ENCODE assay signal across 13 cellular contexts in the genomic region with DNA sequence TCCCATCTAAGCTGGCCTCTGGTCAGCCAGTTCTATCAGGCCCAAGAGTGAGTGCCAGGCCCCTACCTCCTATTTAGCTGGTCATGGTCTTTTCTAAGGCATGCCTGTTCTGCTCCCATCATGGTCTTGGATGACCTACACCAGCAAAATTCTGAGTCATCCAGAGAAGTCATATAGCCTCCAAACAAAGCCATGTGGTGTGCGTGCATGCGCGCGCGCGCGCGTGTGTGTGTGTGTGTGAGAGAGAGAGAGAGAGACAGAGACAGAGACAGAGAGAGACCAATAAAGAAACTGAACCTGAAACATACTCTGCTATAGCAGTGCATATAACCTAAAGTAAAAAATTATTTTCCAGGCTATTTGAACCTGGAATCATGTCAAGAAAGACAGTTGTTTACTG.
DNase-seq lines count a peak whose midpoint lies in the region; ATAC-seq and TF ChIP-seq lines count a peak whose summit lies in the region.
"Had no signal": no experiment of that assay in that cellular context is flagged by ENCODE, and none has a peak within 500 bp of the region (broad histone marks: within the 10 kb centered on the region; RNA-seq: fewer than 3 reads in every experiment).

No MANE protein-coding gene starts in this region.

- 0 out of 2 replicates have a peak, but pooled peaks cover 3% of the 10 kb centered on the region for H3K27me3 ChIP-seq in MG63
- no peaks in the 10 kb centered on the region for H3K27me3 ChIP-seq in dorsolateral prefrontal cortex

- TF ChIP-seq CTCF in fibroblast of mammary gland (conservative IDR thresholded peaks at IDR 0.05; ENCODE audit: control insufficient read depth, insufficient read depth, low read depth, low read length) (no peak), dorsolateral prefrontal cortex (IDR thresholded peaks at IDR 0.05 in 54 of 56, conservative IDR thresholded peaks at IDR 0.05 in 2 of 56; ENCODE audit: low read depth in 1 of 56, partially characterized antibody in 56 of 56) (no peak)

- no peaks in the 10 kb centered on the region for H3K9me3 Mint-ChIP-seq in stimulated activated memory B cell treated with anti-CD40 and anti-IgM and Interleukin-4, amounts not matched to agents 10 μg/mL and 1 μg/mL and 100 μg/mL, for 72 hours

- no peak overlapping the region for H3K4me3 ChIP-seq in MG63
- H3K4me3 ChIP-seq in fibroblast of mammary gland (ENCODE audit: control insufficient read depth, low read depth, low read length): no peak overlapping the region
- H3K4me3 ChIP-seq in dorsolateral prefrontal cortex: no peak overlapping the region

- H3K36me3 Mint-ChIP-seq in stimulated activated memory B cell treated with anti-CD40 and anti-IgM and Interleukin-4, amounts not matched to agents 10 μg/mL and 1 μg/mL and 100 μg/mL, for 72 hours: no peaks in the 10 kb centered on the region
- H3K36me3 Mint-ChIP-seq: CD4-positive, alpha-beta memory T cell had no signal

- H3K4me1 Mint-ChIP-seq in stimulated activated memory B cell treated with anti-CD40 and anti-IgM and Interleukin-4, amounts not matched to agents 10 μg/mL and 1 μg/mL and 100 μg/mL, for 72 hours: no peaks in the 10 kb centered on the region
- H3K4me1 Mint-ChIP-seq: CD4-positive, alpha-beta memory T cell had no signal

- peak; percentile 6 for ATAC-seq in stimulated activated memory B cell treated with anti-CD40 and anti-IgM and Interleukin-4, amounts not matched to agents 10 μg/mL and 1 μg/mL and 100 μg/mL, for 72 hours
- no peak for ATAC-seq in Right ventricle myocardium superior (ENCODE audit: poor library complexity)

- H3K27ac ChIP-seq in dorsolateral prefrontal cortex: peak overlapping the region in 24 of 59 donors; percentile 8 to 76 (median 48)

- no peak overlapping the region for H3K4me3 Mint-ChIP-seq in stimulated activated memory B cell treated with anti-CD40 and anti-IgM and Interleukin-4, amounts not matched to agents 10 μg/mL and 1 μg/mL and 100 μg/mL, for 72 hours
- H3K4me3 Mint-ChIP-seq: CD4-positive, alpha-beta memory T cell had no signal

- DNase-seq in MG63: peak; percentile 9
- peak; percentile 55 for DNase-seq in fibroblast of mammary gland (ENCODE audit: low read depth)
- no peak for DNase-seq in dorsolateral prefrontal cortex
- DNase-seq in Right ventricle myocardium superior: no peak
- no peak for DNase-seq in NCI-H1417 (lab: John Stamatoyannopoulos, UW)
- DNase-seq: Calu3; CD4-positive, alpha-beta memory T cell; COR-L47; DMS53; GF-D8; H7; HCEC 1CT had no signal

- H3K9me3 ChIP-seq in MG63: peaks cover 3% of the 10 kb centered on the region; the same call in 1 of the 2 replicates

- no peaks in the 10 kb centered on the region for H3K36me3 ChIP-seq in MG63

- intact Hi-C loops in dorsolateral prefrontal cortex (cut with DNase I): no loop called here
- intact Hi-C loops in Right ventricle myocardium superior (cut with DNase I): no loop called here

- H3K27ac Mint-ChIP-seq in stimulated activated memory B cell treated with anti-CD40 and anti-IgM and Interleukin-4, amounts not matched to agents 10 μg/mL and 1 μg/mL and 100 μg/mL, for 72 hours: no peak overlapping the region
- H3K27ac Mint-ChIP-seq: CD4-positive, alpha-beta memory T cell had no signal

- H3K27me3 Mint-ChIP-seq in stimulated activated memory B cell treated with anti-CD40 and anti-IgM and Interleukin-4, amounts not matched to agents 10 μg/mL and 1 μg/mL and 100 μg/mL, for 72 hours: no peaks in the 10 kb centered on the region
- H3K27me3 Mint-ChIP-seq: CD4-positive, alpha-beta memory T cell had no signal

Comparison
In these comparisons a context has a peak if more than half of its experiments do, and no peak if none do; other contexts are left out.
1. DNase-seq: peak in MG63 (single experiment) and fibroblast of mammary gland (single experiment); none in dorsolateral prefrontal cortex (0 of 10), Right ventricle myocardium superior (single experiment) and NCI-H1417 (0 of 3).